ENCODE assay signal across 1 cellular context in genomic region chr10:88270061-88270808, GRCh38.
TF ChIP-seq lines count a peak whose summit lies in the region.

No MANE protein-coding gene starts in this region.

TF ChIP-seq in GM12878, 131 proteins besides CTCF, POLR2A, EP300 and RAD21:
- TF ChIP-seq ZNF687 (IDR thresholded peaks at IDR 0.05) (no peak), HDAC2 (IDR thresholded peaks at IDR 0.05) (no peak), IRF3 (IDR thresholded peaks at IDR 0.05) (no peak), REST (IDR thresholded peaks at IDR 0.05; ENCODE audit: low read depth, low read length) (no peak), HDAC6 (IDR thresholded peaks at IDR 0.05; ENCODE audit: unreplicated experiment) (no peak), ATF7 (IDR thresholded peaks at IDR 0.05; ENCODE audit: low read depth) (no peak), RELB (IDR thresholded peaks at IDR 0.05; ENCODE audit: low read depth) (no peak), ELK1 (IDR thresholded peaks at IDR 0.05; ENCODE audit: low read depth, low read length) (no peak), SRF (IDR thresholded peaks at IDR 0.05; ENCODE audit: low read depth in 2 of 2, low read length in 2 of 2) (no peak), ESRRA (IDR thresholded peaks at IDR 0.05; ENCODE audit: low read length) (no peak), SMAD5 (IDR thresholded peaks at IDR 0.05; ENCODE audit: low read depth) (no peak), ZBTB11 (CRISPR knock-in tag; IDR thresholded peaks at IDR 0.05) (no peak), MEF2B (IDR thresholded peaks at IDR 0.05; ENCODE audit: partially characterized antibody, poor library complexity, severe bottlenecking) (no peak), SMAD1 (IDR thresholded peaks at IDR 0.05; ENCODE audit: low read depth, partially characterized antibody) (no peak), DPF2 (IDR thresholded peaks at IDR 0.05) (no peak), CBFB (IDR thresholded peaks at IDR 0.05; ENCODE audit: low read depth) (no peak), GATAD2B (conservative IDR thresholded peaks at IDR 0.05; ENCODE audit: low read depth) (no peak), HDGF (IDR thresholded peaks at IDR 0.05) (no peak), BACH1 (IDR thresholded peaks at IDR 0.05; ENCODE audit: borderline replicate concordance) (no peak)
